In genomic region chr19:45254044-45254531, GRCh38 we compare ENCODE assay signal across 11 cellular contexts. TPM values are rescaled to one million over a fixed set of nuclear protein-coding genes. Genes with fewer than 3 reads are reported as not detected.
DNase-seq lines count a peak whose midpoint lies in the region; ATAC-seq and TF ChIP-seq lines count a peak whose summit lies in the region.
"Had no signal": no experiment of that assay in that cellular context is flagged by ENCODE, and none has a peak within 500 bp of the region (broad histone marks: within the 10 kb centered on the region; RNA-seq: fewer than 3 reads in every experiment).

No MANE protein-coding gene starts in this region.

- H3K36me3 Mint-ChIP-seq in activated T-cell treated with anti-CD3 and anti-CD28 coated beads, Interleukin-2, amount 50 U/mL, for 24 hours (ENCODE audit: low read depth) = no peaks in the 10 kb centered on the region

- H3K4me1 Mint-ChIP-seq in activated T-cell treated with anti-CD3 and anti-CD28 coated beads, Interleukin-2, amount 50 U/mL, for 24 hours (ENCODE audit: low read depth) = peaks cover 34% of the 10 kb centered on the region

- no peaks in the 10 kb centered on the region for H3K9me2 ChIP-seq in hepatocyte (replicated peaks; ENCODE audit: insufficient read depth)

- CTCF ChIA-PET in AG04450 (lab: Charles Lee) = interaction anchor here (0.5 kb wide), 1 partner anchor 385 kb away, joined by 4 read pairs; no protein-coding TSS in a partner anchor

- H3K27ac ChIP-seq in AG04450 (ENCODE audit: low read depth, low read length) (no peak overlapping the region), hepatocyte (no peak overlapping the region), ascending aorta (no peak overlapping the region)

- H3K9me3 Mint-ChIP-seq in activated T-cell treated with anti-CD3 and anti-CD28 coated beads, Interleukin-2, amount 50 U/mL, for 24 hours = no peaks in the 10 kb centered on the region
- H3K9me3 Mint-ChIP-seq: stimulated activated naive CD8-positive, alpha-beta T cell treated with anti-CD3 and anti-CD28 coated beads, Interleukin-15, Interleukin-2, amounts not matched to agents 100 ng/mL and 50 ng/mL, for 24 hours had no signal

- peaks cover 36% of the 10 kb centered on the region for H4K20me1 ChIP-seq in hepatocyte (ENCODE audit: insufficient read depth, poor library complexity, severe bottlenecking)

- no peak overlapping the region for H2AFZ ChIP-seq in hepatocyte

- peak overlapping the region; percentile 100 for H3K4me2 ChIP-seq in hepatocyte

- peak overlapping the region; percentile 14 for H3K27ac Mint-ChIP-seq in activated T-cell treated with anti-CD3 and anti-CD28 coated beads, Interleukin-2, amount 50 U/mL, for 24 hours

- H3K79me2 ChIP-seq in hepatocyte = peaks cover 67% of the 10 kb centered on the region

- no peaks in the 10 kb centered on the region for H3K27me3 Mint-ChIP-seq in activated T-cell treated with anti-CD3 and anti-CD28 coated beads, Interleukin-2, amount 50 U/mL, for 24 hours

- H3K4me3 Mint-ChIP-seq in activated T-cell treated with anti-CD3 and anti-CD28 coated beads, Interleukin-2, amount 50 U/mL, for 24 hours = no peak overlapping the region

- peak; percentile 34; the same call in 1 of the 2 replicates for TF ChIP-seq CTCF in AG04450 (IDR thresholded peaks at IDR 0.05; ENCODE audit: low read depth, low read length)
- TF ChIP-seq CTCF in GM12865 (IDR thresholded peaks at IDR 0.05; ENCODE audit: insufficient read depth, low read depth, low read length, missing control alignments) = peak; percentile 31
- no peak for TF ChIP-seq CTCF in hepatocyte (IDR thresholded peaks at IDR 0.05; ENCODE audit: poor library complexity)
- TF ChIP-seq CTCF in ascending aorta (IDR thresholded peaks at IDR 0.05) = no peak

- WGBS in hepatocyte (ENCODE audit: low lambda C conversion rate, missing lambda C conversion rate) = 89% methylated on average over 6 of the region's 11 CpGs

- no peak for ATAC-seq in HG02678 (IDR thresholded peaks at IDR 0.05; ENCODE audit: unreplicated experiment)
- ATAC-seq: right cardiac atrium had no signal

- no peaks in the 10 kb centered on the region for H3K27me3 ChIP-seq in AG04450 (ENCODE audit: control insufficient read depth, insufficient read depth, low read length)
- no peaks in the 10 kb centered on the region for H3K27me3 ChIP-seq in hepatocyte
- no peaks in the 10 kb centered on the region for H3K27me3 ChIP-seq in ascending aorta

- H3K9me3 ChIP-seq in AG04450 (ENCODE audit: control insufficient read depth, insufficient read depth, low read length) = no peaks in the 10 kb centered on the region; the same call in 1 of the 2 replicates
- H3K9me3 ChIP-seq in hepatocyte (ENCODE audit: low read depth) = no peaks in the 10 kb centered on the region
- H3K9me3 ChIP-seq in ascending aorta = no peaks in the 10 kb centered on the region

- no peak for DNase-seq in AG04450 (ENCODE audit: low read depth, low spot score)
- no peak for DNase-seq in GM12865 (ENCODE audit: low read depth)
- DNase-seq in activated T-cell treated with anti-CD3 and anti-CD28 coated beads, Interleukin-2, amount 50 U/mL, for 24 hours = no peak
- no peak for DNase-seq in hepatocyte (ENCODE audit: low spot score)
- DNase-seq in C1 segment of cervical spinal cord (lab: John Stamatoyannopoulos, UW) = no peak
- DNase-seq in NCI-H82 treated with DMSO at 0.1 percent for 48 hours (lab: John Stamatoyannopoulos, UW; ENCODE audit: unreplicated experiment) = no peak
- DNase-seq in ascending aorta (ENCODE audit: low spot score in 2 of 2) = no peak
- DNase-seq: NCI-H146, right cardiac atrium had no signal

- H3K4me1 ChIP-seq in hepatocyte (ENCODE audit: insufficient read depth) = peaks cover 8% of the 10 kb centered on the region
- peaks cover 2 to 23% of the 10 kb centered on the region in 2 donors for H3K4me1 ChIP-seq in ascending aorta

- intact Hi-C loops in ascending aorta (cut with DNase I) = loop anchor here (5.0 to 10.0 kb wide), 2 partner anchors 92 to 251 kb away; partner anchors contain the start of genes NKPD1 and VASP

- POLR2A ChIA-PET in AG04450 (lab: Yijun Ruan, JAX) = no interaction called here

- H3K4me3 ChIP-seq in AG04450 (ENCODE audit: low read depth, low read length) = no peak overlapping the region
- no peak overlapping the region for H3K4me3 ChIP-seq in GM12865 (ENCODE audit: low read depth, low read length)
- no peak overlapping the region for H3K4me3 ChIP-seq in hepatocyte
- no peak overlapping the region for H3K4me3 ChIP-seq in ascending aorta

- H3K36me3 ChIP-seq in hepatocyte (replicated peaks; ENCODE audit: insufficient read depth, low read depth) (no peaks in the 10 kb centered on the region), ascending aorta (peaks cover 0 to 5% of the 10 kb centered on the region in 2 donors)

RNA-seq across cellular contexts. Expression of gene MARK4, which starts 3.0 kb away (rescaled TPM):
- 12.6 and 18.9 TPM in 2 replicates for polyA plus RNA-seq in AG04450 (2011; rRNA removed)
- polyA minus RNA-seq in AG04450 (2011; rRNA and poly(A)+ RNA removed) = 26.4 and 37.1 TPM in 2 replicates
- total RNA-seq in hepatocyte = 9.5 and 23.0 TPM in 2 replicates
- 13.5 and 14.8 TPM in 2 replicates for polyA plus RNA-seq in hepatocyte
- total RNA-seq in ascending aorta = 22.8 TPM

RNA-seq across cellular contexts. Expression of gene EXOC3L2, which starts 8.9 kb away (rescaled TPM):
- not detected in 2 replicates for polyA plus RNA-seq in AG04450 (2011; rRNA removed)
- polyA minus RNA-seq in AG04450 (2011; rRNA and poly(A)+ RNA removed) = not detected in 2 replicates
- 0.08 and 1.3 TPM in 2 replicates for total RNA-seq in hepatocyte
- polyA plus RNA-seq in hepatocyte = 0.13 TPM in 1 of 2 replicates, not detected in the other
- total RNA-seq in ascending aorta = 33.5 TPM

Comparison
In these comparisons a context has a peak if more than half of its experiments do, and no peak if none do; other contexts are left out.
1. CTCF ChIP-seq: peak in AG04450 (single experiment) and GM12865 (single experiment); none in hepatocyte (single experiment) and ascending aorta (0 of 3).
2. RNA of gene EXOC3L2, which starts 8.9 kb away (total RNA-seq): 33.5 TPM in ascending aorta (single experiment); 0.08 to 1.3 TPM in hepatocyte; every median in the first group is over 10 times any median in the second.